Comparison of ENCODE assay signal across 8 cellular contexts in genomic region chr16:8798174-8798527, GRCh38. TPM values are rescaled to one million over a fixed set of nuclear protein-coding genes. Genes with fewer than 3 reads are reported as not detected.
A peak's percentile ranks its signal among the peaks of the same experiment; 100 is the strongest.
DNase-seq lines count a peak whose midpoint lies in the region; ATAC-seq and TF ChIP-seq lines count a peak whose summit lies in the region.

No MANE protein-coding gene starts in this region.

- H3K36me3 Mint-ChIP-seq in Caco-2 (ENCODE audit: insufficient read depth, unreplicated experiment), result peaks cover 33% of the 10 kb centered on the region

- H3K27me3 ChIP-seq in Caco-2 (replicated peaks; ENCODE audit: control insufficient read depth, insufficient read depth, low read length), result no peaks in the 10 kb centered on the region
- H3K27me3 ChIP-seq in right cardiac atrium (ENCODE audit: control insufficient read depth, insufficient read depth), result no peaks in the 10 kb centered on the region

- H3K27me3 Mint-ChIP-seq in Caco-2 (ENCODE audit: insufficient read depth, unreplicated experiment), result no peaks in the 10 kb centered on the region

- H3K27ac Mint-ChIP-seq in Caco-2 (ENCODE audit: unreplicated experiment), result peak overlapping the region; percentile 94

- H3K4me3 ChIP-seq in Caco-2 (ENCODE audit: low read depth, low read length), result peak overlapping the region; percentile 96
- peak overlapping the region; percentile 87 for H3K4me3 ChIP-seq in HEK293 (ENCODE audit: low read depth, low read length)
- peak overlapping the region; percentile 100 for H3K4me3 ChIP-seq in WI38 (ENCODE audit: low read depth, low read length)
- peak overlapping the region; percentile 86 for H3K4me3 ChIP-seq in right cardiac atrium (ENCODE audit: low read length)
- peak overlapping the region; percentile 61 to 98 (median 88) for H3K4me3 ChIP-seq in skin epidermis

- ATAC-seq in right cardiac atrium (peak in 1 of 2 donors; percentile 24), GM19328 (IDR thresholded peaks at IDR 0.05; ENCODE audit: unreplicated experiment) (no peak), HG02571 (IDR thresholded peaks at IDR 0.05; ENCODE audit: unreplicated experiment) (no peak)

- DNase-seq in Caco-2 (no peak), right cardiac atrium (no peak), HPDE6-E6E7 (ENCODE audit: extremely low spot score) (no peak)

- CTCF ChIA-PET in Caco-2 (lab: Charles Lee), result no interaction called here
- CTCF ChIA-PET in HEK293 (lab: Yijun Ruan, JAX), result interaction anchor here (0.8 to 2.9 kb wide), 2 partner anchors 82 to 229 kb away, joined by 3 to 12 read pairs; no protein-coding TSS in a partner anchor

- H3K9me3 ChIP-seq in Caco-2 (no peaks in the 10 kb centered on the region), HEK293 (ENCODE audit: control insufficient read depth, insufficient read depth, low read depth, low read length) (no peaks in the 10 kb centered on the region), right cardiac atrium (ENCODE audit: control insufficient read depth, low read length) (no peaks in the 10 kb centered on the region)

- H3K27ac ChIP-seq in HEK293 (ENCODE audit: extremely low read depth, low read depth, low read length) (peak overlapping the region; percentile 40; the same call in 1 of the 2 replicates), right cardiac atrium (ENCODE audit: low read length) (peak overlapping the region; percentile 65), skin epidermis (peak overlapping the region; percentile 37 to 97 (median 92))

- POLR2A ChIA-PET in Caco-2 (lab: Charles Lee) (no interaction called here), HEK293 (lab: Yijun Ruan, JAX) (interaction anchor here (2.0 kb wide), 1 partner anchor 70 kb away, joined by 14 read pairs; the partner anchor contains the start of gene CARHSP1)

- peak overlapping the region; percentile 93 for H3K4me3 Mint-ChIP-seq in Caco-2 (ENCODE audit: unreplicated experiment)

- H3K9me3 Mint-ChIP-seq in Caco-2 (ENCODE audit: unreplicated experiment), result no peaks in the 10 kb centered on the region

- BruUV-seq in Caco-2 (replicated peaks; lab: Mats Ljungman, UMichigan), result TSS peak; percentile 55

- peaks cover 2% of the 10 kb centered on the region; the same call in 1 of the 2 replicates for H3K36me3 ChIP-seq in Caco-2 (ENCODE audit: control insufficient read depth, insufficient read depth, low read length)
- H3K36me3 ChIP-seq in HEK293 (ENCODE audit: control insufficient read depth in 2 of 2, insufficient read depth in 1 of 2, low read length in 2 of 2), result peaks cover 11 to 40% of the 10 kb centered on the region in 2 experiments; a peak in 2 of 3 replicates

- intact Hi-C loops in Caco-2 (cut with micrococcal nuclease; ENCODE audit: unreplicated experiment), result loop anchor here (5.0 kb wide), 2 partner anchors 69 to 226 kb away; partner anchors contain the start of gene CARHSP1
- intact Hi-C loops in right cardiac atrium (cut with DNase I), result loop anchor here in 3 of 4 donors (5.0 to 10.0 kb wide), 4 partner anchors 67 to 136 kb away; partner anchors contain the start of genes ABAT (in 1 of the 3), CARHSP1 (in 1 of the 3) and LITAFD (in 1 of the 3)

- WGBS in right cardiac atrium, result under 1% methylated on average over 6 of the region's 6 CpGs

- peaks cover 7% of the 10 kb centered on the region for H3K4me1 Mint-ChIP-seq in Caco-2 (ENCODE audit: low read depth, unreplicated experiment)

- no peaks in the 10 kb centered on the region; the same call in 1 of the 2 replicates for H3K4me1 ChIP-seq in Caco-2
- no peaks in the 10 kb centered on the region for H3K4me1 ChIP-seq in HEK293 (ENCODE audit: control insufficient read depth, insufficient read depth, low read length)
- peaks cover 10% of the 10 kb centered on the region for H3K4me1 ChIP-seq in right cardiac atrium (ENCODE audit: control insufficient read depth, insufficient read depth, low read length)

- TF ChIP-seq CTCF in Caco-2 (IDR thresholded peaks at IDR 0.05; ENCODE audit: insufficient read depth in 1 of 2, low read depth in 1 of 2, low read length in 1 of 2, severe bottlenecking in 1 of 2, unreplicated experiment in 1 of 2) (no peak), HEK293 (tag by site-specific recombination; IDR thresholded peaks at IDR 0.05) (no peak), WI38 (IDR thresholded peaks at IDR 0.05; ENCODE audit: low read depth, low read length) (no peak)

TF ChIP-seq in HEK293, 187 proteins besides CTCF, POLR2A, EP300 and RAD21:
- TF ChIP-seq ZNF335 (tag by site-specific recombination; conservative IDR thresholded peaks at IDR 0.05) (peak; percentile 63; the same call in 1 of the 2 replicates), ZNF26 (tag by site-specific recombination; IDR thresholded peaks at IDR 0.05) (no peak), ZNF768 (tag by site-specific recombination; IDR thresholded peaks at IDR 0.05) (peak; percentile 60; the same call in 1 of the 2 replicates), ZNF157 (tag by site-specific recombination; IDR thresholded peaks at IDR 0.05) (no peak), ZNF610 (tag by site-specific recombination; IDR thresholded peaks at IDR 0.05; ENCODE audit: borderline replicate concordance) (0 out of 2 replicates have a peak, but pooled peaks have one; percentile 9), ZNF776 (tag by site-specific recombination; IDR thresholded peaks at IDR 0.05; ENCODE audit: borderline replicate concordance) (no peak)

RNA-seq across cellular contexts. Expression of gene PMM2, which starts 0.5 kb away (rescaled TPM):
- total RNA-seq in Caco-2 (2022) (66.3 and 69.0 TPM in 2 replicates), right cardiac atrium (10 to 100 TPM; 10.5 to 29.4 (median 13.0) TPM)
- 10.7 TPM for polyA plus RNA-seq in right cardiac atrium

RNA-seq across cellular contexts. Expression of gene TMEM186, which starts 0.7 kb away (rescaled TPM):
- total RNA-seq in Caco-2 (2022) (11.4 and 11.9 TPM in 2 replicates), right cardiac atrium (10 to 100 TPM; 12.2 to 12.8 (median 12.3) TPM)
- 11.5 TPM for polyA plus RNA-seq in right cardiac atrium

Comparison
In these comparisons a context has a peak if more than half of its experiments do, and no peak if none do; other contexts are left out.
1. H3K27ac ChIP-seq: peak in every context shown above with its lines; median percentile 92 in skin epidermis; 65 in right cardiac atrium; 40 in HEK293.